In genomic region chr9:72292874-72293607, GRCh38 we compare ENCODE assay signal across 9 cellular contexts.
DNase-seq lines count a peak whose midpoint lies in the region; ATAC-seq and TF ChIP-seq lines count a peak whose summit lies in the region.
"Had no signal": no experiment of that assay in that cellular context is flagged by ENCODE, and none has a peak within 500 bp of the region (broad histone marks: within the 10 kb centered on the region; RNA-seq: fewer than 3 reads in every experiment).

No MANE protein-coding gene starts in this region.

- no peaks in the 10 kb centered on the region for H3F3A ChIP-seq in MM.1S (ENCODE audit: insufficient read depth, low read length)

- H3K27ac ChIP-seq in MM.1S (ENCODE audit: low read length): no peak overlapping the region
- no peak overlapping the region for H3K27ac ChIP-seq in naive thymus-derived CD4-positive, alpha-beta T cell (ENCODE audit: low read depth, low read length)
- no peak overlapping the region for H3K27ac ChIP-seq in CD8-positive, alpha-beta T cell (ENCODE audit: low read depth, low read length)

- H2AFZ ChIP-seq in MM.1S (ENCODE audit: low read length): peak overlapping the region; percentile 11; the same call in 1 of the 2 replicates

- H3K4me1 ChIP-seq in MM.1S (ENCODE audit: low read length): no peaks in the 10 kb centered on the region
- H3K4me1 ChIP-seq in naive thymus-derived CD4-positive, alpha-beta T cell (ENCODE audit: control insufficient read depth in 2 of 2, insufficient read depth in 2 of 2, low read length in 2 of 2): no peaks in the 10 kb centered on the region
- H3K4me1 ChIP-seq in CD8-positive, alpha-beta T cell (ENCODE audit: insufficient read depth, low read length): no peaks in the 10 kb centered on the region

- H3K79me2 ChIP-seq in MM.1S (ENCODE audit: low read length): no peaks in the 10 kb centered on the region

- no peak overlapping the region for H3K4me2 ChIP-seq in MM.1S (ENCODE audit: low read depth, low read length)

- H3K27ac Mint-ChIP-seq in naive thymus-derived CD4-positive, alpha-beta T cell: no peak overlapping the region
- H3K27ac Mint-ChIP-seq in CD8-positive, alpha-beta T cell: no peak overlapping the region
- no peak overlapping the region for H3K27ac Mint-ChIP-seq in WTC11
- H3K27ac Mint-ChIP-seq: mesothelial cell of epicardium had no signal

- ATAC-seq in naive thymus-derived CD4-positive, alpha-beta T cell: peak; percentile 26
- ATAC-seq in CD8-positive, alpha-beta T cell: no peak
- no peak for ATAC-seq in HG03095 (IDR thresholded peaks at IDR 0.05; ENCODE audit: unreplicated experiment)
- no peak for ATAC-seq in WTC11

- no peaks in the 10 kb centered on the region for H3K36me3 Mint-ChIP-seq in naive thymus-derived CD4-positive, alpha-beta T cell
- no peaks in the 10 kb centered on the region for H3K36me3 Mint-ChIP-seq in CD8-positive, alpha-beta T cell
- peaks cover 7% of the 10 kb centered on the region for H3K36me3 Mint-ChIP-seq in WTC11

- TF ChIP-seq CTCF in MM.1S (IDR thresholded peaks at IDR 0.05; ENCODE audit: low read length): no peak
- TF ChIP-seq CTCF in CD8-positive, alpha-beta T cell (IDR thresholded peaks at IDR 0.05): no peak
- no peak for TF ChIP-seq CTCF in WTC11 (IDR thresholded peaks at IDR 0.05)

- POLR2A ChIA-PET in naive thymus-derived CD4-positive, alpha-beta T cell (lab: Charles Lee): no interaction called here
- POLR2A ChIA-PET in CD8-positive, alpha-beta T cell (lab: Charles Lee): no interaction called here
- POLR2A ChIA-PET in WTC11 (lab: Charles Lee): no interaction called here

- no peaks in the 10 kb centered on the region for H4K20me1 ChIP-seq in MM.1S (ENCODE audit: insufficient read depth, low read length)

- intact Hi-C loops in naive thymus-derived CD4-positive, alpha-beta T cell (cut with micrococcal nuclease): loop anchor here (1.0 to 10.0 kb wide), 5 partner anchors 72 to 299 kb away; partner anchors contain the start of gene ZFAND5 (in 1 of the 2)
- intact Hi-C loops in CD8-positive, alpha-beta T cell (cut with DNase I, micrococcal nuclease): loop anchor here (1.0 to 5.0 kb wide), 2 partner anchors 299 to 889 kb away; no protein-coding TSS in a partner anchor

- no peaks in the 10 kb centered on the region for H3K27me3 ChIP-seq in MM.1S (replicated peaks; ENCODE audit: insufficient read depth, low read length)
- H3K27me3 ChIP-seq in naive thymus-derived CD4-positive, alpha-beta T cell (ENCODE audit: control insufficient read depth in 2 of 2, insufficient read depth in 2 of 2, low read length in 2 of 2): no peaks in the 10 kb centered on the region
- no peaks in the 10 kb centered on the region for H3K27me3 ChIP-seq in CD8-positive, alpha-beta T cell (ENCODE audit: insufficient read depth, low read length)

- H3K4me1 Mint-ChIP-seq in naive thymus-derived CD4-positive, alpha-beta T cell: peaks cover 0 to 10% (median 0%) of the 10 kb centered on the region in 7 donors
- H3K4me1 Mint-ChIP-seq in CD8-positive, alpha-beta T cell (ENCODE audit: low read depth): no peaks in the 10 kb centered on the region
- no peaks in the 10 kb centered on the region for H3K4me1 Mint-ChIP-seq in WTC11

- DNase-seq in DMS79 (lab: John Stamatoyannopoulos, UW) (peak; percentile 71), MM.1S (no peak), brain pericyte (ENCODE audit: low read depth, low spot score) (peak; percentile 41), WTC11 (ENCODE audit: low spot score) (no peak), germinal center (ENCODE audit: low spot score) (no peak)
- no peak for DNase-seq in naive thymus-derived CD4-positive, alpha-beta T cell
- DNase-seq in CD8-positive, alpha-beta T cell: no peak

- H3K9me2 ChIP-seq in MM.1S (replicated peaks; ENCODE audit: insufficient read depth, low read length): no peaks in the 10 kb centered on the region

- peaks cover 0 to 21% (median 6%) of the 10 kb centered on the region in 5 donors for H3K27me3 Mint-ChIP-seq in naive thymus-derived CD4-positive, alpha-beta T cell
- peaks cover 8% of the 10 kb centered on the region for H3K27me3 Mint-ChIP-seq in CD8-positive, alpha-beta T cell (ENCODE audit: low read depth)
- H3K27me3 Mint-ChIP-seq in WTC11 (ENCODE audit: low read depth): no peaks in the 10 kb centered on the region

- no peaks in the 10 kb centered on the region for H3K36me3 ChIP-seq in MM.1S (replicated peaks; ENCODE audit: insufficient read depth, low read length)
- H3K36me3 ChIP-seq in naive thymus-derived CD4-positive, alpha-beta T cell (ENCODE audit: control insufficient read depth in 2 of 3, insufficient read depth in 3 of 3, low read length in 3 of 3): no peaks in the 10 kb centered on the region
- H3K36me3 ChIP-seq in CD8-positive, alpha-beta T cell (ENCODE audit: insufficient read depth, low read length): no peaks in the 10 kb centered on the region

- H3K9me3 Mint-ChIP-seq in naive thymus-derived CD4-positive, alpha-beta T cell: peaks cover 0 to 2% (median 0%) of the 10 kb centered on the region in 11 donors
- no peaks in the 10 kb centered on the region for H3K9me3 Mint-ChIP-seq in CD8-positive, alpha-beta T cell
- peaks cover 22% of the 10 kb centered on the region for H3K9me3 Mint-ChIP-seq in WTC11

- no peak overlapping the region for H3K4me3 ChIP-seq in MM.1S (ENCODE audit: low read length)
- H3K4me3 ChIP-seq in naive thymus-derived CD4-positive, alpha-beta T cell (ENCODE audit: low read length): no peak overlapping the region
- no peak overlapping the region for H3K4me3 ChIP-seq in CD8-positive, alpha-beta T cell (ENCODE audit: low read depth, low read length)

- no peak overlapping the region for H3K4me3 Mint-ChIP-seq in naive thymus-derived CD4-positive, alpha-beta T cell
- no peak overlapping the region for H3K4me3 Mint-ChIP-seq in CD8-positive, alpha-beta T cell
- no peak overlapping the region for H3K4me3 Mint-ChIP-seq in WTC11
- H3K4me3 Mint-ChIP-seq: mesothelial cell of epicardium had no signal

- H3K9ac ChIP-seq in MM.1S (ENCODE audit: low read length): no peak overlapping the region

- H3K9me3 ChIP-seq in MM.1S (replicated peaks; ENCODE audit: insufficient read depth, low read length): no peaks in the 10 kb centered on the region
- no peaks in the 10 kb centered on the region for H3K9me3 ChIP-seq in naive thymus-derived CD4-positive, alpha-beta T cell (ENCODE audit: control insufficient read depth in 2 of 3, low read length in 3 of 3)
- H3K9me3 ChIP-seq in CD8-positive, alpha-beta T cell (ENCODE audit: low read length): no peaks in the 10 kb centered on the region

- CTCF ChIA-PET in naive thymus-derived CD4-positive, alpha-beta T cell (lab: Charles Lee): interaction anchor here (0.5 to 6.7 kb wide), 9 partner anchors 13 to 787 kb away, joined by 3 to 55 read pairs (median 6); no protein-coding TSS in a partner anchor
- CTCF ChIA-PET in CD8-positive, alpha-beta T cell (lab: Charles Lee): interaction anchor here (0.7 to 6.9 kb wide), 12 partner anchors 8 to 309 kb away, joined by 3 to 42 read pairs (median 4); no protein-coding TSS in a partner anchor
- CTCF ChIA-PET in WTC11 (lab: Charles Lee): interaction anchor here (1.0 to 1.4 kb wide), 3 partner anchors 15 to 231 kb away, joined by 3 to 8 read pairs (median 4); no protein-coding TSS in a partner anchor

TF ChIP-seq in WTC11, 78 proteins besides CTCF, POLR2A, EP300 and RAD21:
- TF ChIP-seq SMAD4 (CRISPR knock-in tag; IDR thresholded peaks at IDR 0.05) (no peak), FOXP1 (CRISPR knock-in tag; IDR thresholded peaks at IDR 0.05; ENCODE audit: borderline replicate concordance) (no peak), MLX (CRISPR knock-in tag; IDR thresholded peaks at IDR 0.05) (no peak)

Comparison
In these comparisons a context has a peak if more than half of its experiments do, and no peak if none do; other contexts are left out.
1. DNase-seq: peak in DMS79 (single experiment) and brain pericyte (single experiment); none in MM.1S (single experiment), naive thymus-derived CD4-positive, alpha-beta T cell (0 of 9), CD8-positive, alpha-beta T cell (0 of 7), WTC11 (single experiment) and germinal center (single experiment).